In genomic region chr3:72153477-72154314, GRCh38 we compare ENCODE assay signal across 2 cellular contexts.
TF ChIP-seq lines count a peak whose summit lies in the region.

No MANE protein-coding gene starts in this region.

TF ChIP-seq in HCT116, 20 proteins besides CTCF, POLR2A, EP300 and RAD21 (continued from another document):
- TF ChIP-seq ZBTB33 (IDR thresholded peaks at IDR 0.05; ENCODE audit: extremely low read depth, insufficient replicate concordance, low read length) = no peak

TF ChIP-seq in liver, 16 proteins besides CTCF, POLR2A, EP300 and RAD21 (continued from another document):
- TF ChIP-seq REST (IDR thresholded peaks at IDR 0.05) = peak; percentile 79
